16 cellular contexts compared by ENCODE assay signal in genomic region chr15:40976819-40977218, GRCh38. TPM values are rescaled to one million over a fixed set of nuclear protein-coding genes. Genes with fewer than 3 reads are reported as not detected.
DNase-seq lines count a peak whose midpoint lies in the region; ATAC-seq, FAIRE-seq and TF ChIP-seq lines count a peak whose summit lies in the region.
"Had no signal": no experiment of that assay in that cellular context is flagged by ENCODE, and none has a peak within 500 bp of the region (broad histone marks: within the 10 kb centered on the region; RNA-seq: fewer than 3 reads in every experiment).

No MANE protein-coding gene starts in this region.

- no peak for FAIRE-seq in H1 (lab: Jason Lieb, UNC)
- no peak for FAIRE-seq in D721Med (lab: Jason Lieb, UNC)

- no peak for TF ChIP-seq POLR2A in H1 (IDR thresholded peaks at IDR 0.05; ENCODE audit: control extremely low read depth in 1 of 2, low read depth in 2 of 2, low read length in 2 of 2)

- no peaks in the 10 kb centered on the region; the same call in 1 of the 2 replicates for H3K79me1 ChIP-seq in H1 (ENCODE audit: low read depth, low read length)

- peaks cover 51% of the 10 kb centered on the region for H3K36me3 ChIP-seq in CD4-positive, CD25-positive, alpha-beta regulatory T cell (ENCODE audit: control insufficient read depth, insufficient read depth, low read length)
- peaks cover 17 to 40% (median 34%) of the 10 kb centered on the region in 4 experiments for H3K36me3 ChIP-seq in H1 (ENCODE audit: control insufficient read depth in 2 of 4, insufficient read depth in 4 of 4, low read length in 3 of 4)

- ATAC-seq in CD4-positive, CD25-positive, alpha-beta regulatory T cell (ENCODE audit: low read depth in 2 of 2), result no peak
- ATAC-seq in stimulated activated effector memory CD8-positive, alpha-beta T cell treated with anti-CD3 and anti-CD28 coated beads, Interleukin-12 subunit alpha, Interleukin-12 subunit beta, amount 100 ng/mL, for 72 hours, result no peak
- ATAC-seq in GM19023 (IDR thresholded peaks at IDR 0.05; ENCODE audit: unreplicated experiment), result no peak
- ATAC-seq: GM23338, Panc1, Right ventricle myocardium inferior had no signal

- TF ChIP-seq EP300 in H1 (IDR thresholded peaks at IDR 0.05; ENCODE audit: borderline replicate concordance in 1 of 2, low read depth in 2 of 2, low read length in 2 of 2), result no peak

- H2BK120ac ChIP-seq in H1 (replicated peaks; ENCODE audit: low read depth, low read length), result no peak overlapping the region

- WGBS in H1 (ENCODE audit: extremely low coverage in 1 of 2, insufficient coverage in 1 of 2, insufficient read length in 1 of 2, insufficient replicate concordance in 2 of 2, low coverage in 1 of 2, low lambda C conversion rate in 2 of 2, missing lambda C conversion rate in 1 of 2), 2 experiments, result 94% methylated on average over 7 of the region's 7 CpGs; no CpG with 5 or more reads in 1 of the 2 experiments

- no peaks in the 10 kb centered on the region; the same call in 1 of the 2 replicates for H3K23me2 ChIP-seq in H1 (ENCODE audit: low read depth, low read length)

- TF ChIP-seq RAD21 in H1 (IDR thresholded peaks at IDR 0.05 in 1 of 2, conservative IDR thresholded peaks at IDR 0.05 in 1 of 2; ENCODE audit: low read depth in 2 of 2, low read length in 2 of 2), result no peak

- H3K27ac Mint-ChIP-seq in CD4-positive, CD25-positive, alpha-beta regulatory T cell, result peak overlapping the region in 2 of 3 donors; percentile 60 to 65
- H3K27ac Mint-ChIP-seq in HFFc6, result peak overlapping the region; percentile 22; the same call in 1 of the 2 replicates
- peak overlapping the region; percentile 66 for H3K27ac Mint-ChIP-seq in stimulated activated effector memory CD8-positive, alpha-beta T cell treated with anti-CD3 and anti-CD28 coated beads, Interleukin-12 subunit alpha, Interleukin-12 subunit beta, amount 100 ng/mL, for 72 hours

- POLR2A ChIA-PET in H1 (lab: Charles Lee; ENCODE audit: partially characterized antibody), result interaction anchor here (1.3 to 2.8 kb wide), 5 partner anchors 15 to 28 kb away, joined by 4 to 20 read pairs (median 11); partner anchors contain the start of gene CHAC1

- H3K4me1 ChIP-seq in CD4-positive, CD25-positive, alpha-beta regulatory T cell (ENCODE audit: control insufficient read depth, insufficient read depth, low read length, poor library complexity, severe bottlenecking), result no peaks in the 10 kb centered on the region
- peaks cover 0 to 2% (median 0%) of the 10 kb centered on the region in 4 experiments; a peak in 1 of 7 replicates for H3K4me1 ChIP-seq in H1 (replicated peaks in 1 of 4; ENCODE audit: control insufficient read depth in 3 of 4, insufficient read depth in 4 of 4, low read length in 3 of 4)

- no peaks in the 10 kb centered on the region for H3K27me3 Mint-ChIP-seq in CD4-positive, CD25-positive, alpha-beta regulatory T cell
- peaks cover 4% of the 10 kb centered on the region; the same call in 1 of the 2 replicates for H3K27me3 Mint-ChIP-seq in HFFc6 (ENCODE audit: insufficient read depth)

- no peak overlapping the region for H2AK5ac ChIP-seq in H1 (ENCODE audit: low read depth, low read length)

- H2AFZ ChIP-seq in H1 (ENCODE audit: low read length), result no peak overlapping the region
- H2AFZ ChIP-seq: GM23338 had no signal

- no peak for DNase-seq in CD4-positive, CD25-positive, alpha-beta regulatory T cell
- DNase-seq in HFFc6 (no peak), H1 (ENCODE audit: low read depth in 1 of 2, low spot score in 2 of 2) (no peak), SIG-M5 (lab: John Stamatoyannopoulos, UW) (no peak), D721Med (ENCODE audit: insufficient read length, low spot score) (no peak)
- no peak for DNase-seq in stimulated activated effector memory CD8-positive, alpha-beta T cell treated with anti-CD3 and anti-CD28 coated beads, Interleukin-12 subunit alpha, Interleukin-12 subunit beta, amount 100 ng/mL, for 72 hours (ENCODE audit: low spot score in 2 of 2)
- DNase-seq: DMS 273 treated with DMSO at 0.1 percent for 48 hours, Karpas-422, NCI-H1417, NCI-H2029, NCI-H510A, NCI-H82 had no signal

- H2BK15ac ChIP-seq in H1 (ENCODE audit: low read length), result no peak overlapping the region

- TF ChIP-seq CTCF in HFFc6 (IDR thresholded peaks at IDR 0.05), result no peak
- TF ChIP-seq CTCF in H1 (IDR thresholded peaks at IDR 0.05; ENCODE audit: control extremely low read depth in 1 of 3, insufficient read depth in 1 of 3, low read depth in 1 of 3, low read length in 3 of 3), result no peak
- no peak for TF ChIP-seq CTCF in D721Med (IDR thresholded peaks at IDR 0.05; ENCODE audit: insufficient read depth, missing control alignments)

- H3K4me2 ChIP-seq in H1 (ENCODE audit: insufficient read depth in 1 of 2, low read depth in 2 of 2, low read length in 2 of 2), result no peak overlapping the region
- H3K4me2 ChIP-seq: GM23338 had no signal

- no peak overlapping the region for H3K14ac ChIP-seq in H1 (ENCODE audit: insufficient read length)

- no peak overlapping the region for H3K27ac ChIP-seq in CD4-positive, CD25-positive, alpha-beta regulatory T cell (ENCODE audit: insufficient read depth, low read length, poor library complexity, severe bottlenecking)
- H3K27ac ChIP-seq in H1 (ENCODE audit: low read depth, low read length), result no peak overlapping the region

- H4K5ac ChIP-seq in H1 (ENCODE audit: insufficient read length, low read depth, low read length), result no peak overlapping the region

- CTCF ChIA-PET in H1 (lab: Charles Lee; ENCODE audit: partially characterized antibody), result interaction anchor here (1.0 to 4.4 kb wide), 8 partner anchors 13 to 237 kb away, joined by 3 to 31 read pairs (median 8); partner anchors contain the start of gene CHAC1

- H2BK5ac ChIP-seq in H1 (ENCODE audit: low read depth, low read length), result no peak overlapping the region

- no peaks in the 10 kb centered on the region for H3K4me1 Mint-ChIP-seq in CD4-positive, CD25-positive, alpha-beta regulatory T cell
- H3K4me1 Mint-ChIP-seq in HFFc6 (ENCODE audit: low read depth), result peaks cover 48% of the 10 kb centered on the region
- peaks cover 3% of the 10 kb centered on the region for H3K4me1 Mint-ChIP-seq in stimulated activated effector memory CD8-positive, alpha-beta T cell treated with anti-CD3 and anti-CD28 coated beads, Interleukin-12 subunit alpha, Interleukin-12 subunit beta, amount 100 ng/mL, for 72 hours

- H3K23ac ChIP-seq in H1 (ENCODE audit: insufficient read length), result no peak overlapping the region

- no peak overlapping the region for H3K4me3 Mint-ChIP-seq in CD4-positive, CD25-positive, alpha-beta regulatory T cell
- H3K4me3 Mint-ChIP-seq in HFFc6, result no peak overlapping the region
- no peak overlapping the region for H3K4me3 Mint-ChIP-seq in stimulated activated effector memory CD8-positive, alpha-beta T cell treated with anti-CD3 and anti-CD28 coated beads, Interleukin-12 subunit alpha, Interleukin-12 subunit beta, amount 100 ng/mL, for 72 hours
- H3K4me3 Mint-ChIP-seq: GM23338 had no signal

- no peak overlapping the region for H3K4ac ChIP-seq in H1 (replicated peaks; ENCODE audit: insufficient read length, low read depth, low read length)

- H3K9ac ChIP-seq in H1 (replicated peaks in 1 of 4; ENCODE audit: extremely low read depth in 1 of 4, low read depth in 3 of 4, low read length in 3 of 4), result no peak overlapping the region

- no peak overlapping the region for H3K4me3 ChIP-seq in CD4-positive, CD25-positive, alpha-beta regulatory T cell (ENCODE audit: low read depth, low read length)
- no peak overlapping the region for H3K4me3 ChIP-seq in H1 (ENCODE audit: extremely low read depth in 1 of 4, insufficient read depth in 2 of 4, low read depth in 3 of 4, low read length in 4 of 4)
- H3K4me3 ChIP-seq: GM23338 had no signal

- no peaks in the 10 kb centered on the region for H3K79me2 ChIP-seq in H1 (ENCODE audit: control insufficient read depth in 1 of 2, insufficient read depth in 2 of 2, low read length in 2 of 2)

- no peak overlapping the region for H3K56ac ChIP-seq in H1 (replicated peaks; ENCODE audit: insufficient read length, low read depth, low read length)

- peak overlapping the region; percentile 20; the same call in 1 of the 2 replicates for H4K8ac ChIP-seq in H1 (ENCODE audit: extremely low read depth, insufficient read depth, low read length)

- no peaks in the 10 kb centered on the region for H3K27me3 ChIP-seq in CD4-positive, CD25-positive, alpha-beta regulatory T cell (ENCODE audit: control insufficient read depth, insufficient read depth, low read length)
- H3K27me3 ChIP-seq in H1 (replicated peaks in 1 of 4; ENCODE audit: control insufficient read depth in 3 of 4, extremely low read depth in 1 of 4, insufficient read depth in 3 of 4, low read length in 3 of 4), result no peaks in the 10 kb centered on the region

- no peak overlapping the region for H2BK20ac ChIP-seq in H1 (ENCODE audit: low read length)

- H3K9me3 ChIP-seq in CD4-positive, CD25-positive, alpha-beta regulatory T cell (ENCODE audit: control insufficient read depth in 2 of 2, low read length in 2 of 2), result no peaks in the 10 kb centered on the region
- no peaks in the 10 kb centered on the region for H3K9me3 ChIP-seq in H1 (ENCODE audit: insufficient read depth in 2 of 2, low read depth in 1 of 2, low read length in 1 of 2)

- no peak overlapping the region for H3K18ac ChIP-seq in H1 (ENCODE audit: extremely low read depth, low read length)

- peaks cover 42% of the 10 kb centered on the region for H3K36me3 Mint-ChIP-seq in CD4-positive, CD25-positive, alpha-beta regulatory T cell
- peaks cover 44% of the 10 kb centered on the region for H3K36me3 Mint-ChIP-seq in HFFc6 (ENCODE audit: low read depth)
- H3K36me3 Mint-ChIP-seq in stimulated activated effector memory CD8-positive, alpha-beta T cell treated with anti-CD3 and anti-CD28 coated beads, Interleukin-12 subunit alpha, Interleukin-12 subunit beta, amount 100 ng/mL, for 72 hours, result peaks cover 57% of the 10 kb centered on the region

- no peak overlapping the region for H2BK12ac ChIP-seq in H1 (ENCODE audit: low read depth, low read length)

- H4K91ac ChIP-seq in H1 (replicated peaks; ENCODE audit: insufficient read length, low read length), result no peak overlapping the region

- no peaks in the 10 kb centered on the region for H3K9me3 Mint-ChIP-seq in CD4-positive, CD25-positive, alpha-beta regulatory T cell
- no peaks in the 10 kb centered on the region for H3K9me3 Mint-ChIP-seq in HFFc6
- H3K9me3 Mint-ChIP-seq in stimulated activated effector memory CD8-positive, alpha-beta T cell treated with anti-CD3 and anti-CD28 coated beads, Interleukin-12 subunit alpha, Interleukin-12 subunit beta, amount 100 ng/mL, for 72 hours, result no peaks in the 10 kb centered on the region
- H3K9me3 Mint-ChIP-seq: GM23338 had no signal

- H4K20me1 ChIP-seq in H1 (replicated peaks in 1 of 2; ENCODE audit: control insufficient read depth in 1 of 2, insufficient read depth in 2 of 2, low read length in 2 of 2), result peaks cover 0 to 3% of the 10 kb centered on the region in 2 experiments

RNA-seq across cellular contexts. Expression of gene CHAC1, which starts 23.5 kb away (rescaled TPM):
- total RNA-seq in CD4-positive, CD25-positive, alpha-beta regulatory T cell, result 0.64 TPM
- under 1 TPM in 2 of 4 donors, not detected in 2; 0.26 to 0.45 TPM for polyA plus RNA-seq in CD4-positive, CD25-positive, alpha-beta regulatory T cell
- total RNA-seq in HFFc6 (2021; fragmentation: NEBNext Ultra II Directional; extraction: Animal tissue kit (Norgen Biotek cat#: 25700)), result 10 to 100 TPM; 20.8 to 26.0 (median 24.2) TPM
- total RNA-seq in H1 (2021; fragmentation: NEBNext Ultra II Directional; extraction: Animal tissue kit (Norgen Biotek cat#: 25700)), result 28.7 and 34.3 TPM in 2 replicates
- polyA plus RNA-seq in H1 (2011; rRNA removed), result 159 and 215 TPM in 2 replicates
- polyA plus RNA-seq in H1 (2011; cell fraction: cytosol; rRNA removed), result 112 TPM
- 104 TPM for polyA plus RNA-seq in H1 (2011; cell fraction: nucleus; rRNA removed)
- polyA plus RNA-seq in H1 (2012, experiment 1 of 2), result 33.4 to 49.1 TPM (median 43.9 TPM) in 4 replicates
- polyA plus RNA-seq in H1 (2012, experiment 2 of 2), result 56.2 TPM
- 17.9 TPM for polyA plus RNA-seq in H1 (2013, experiment 1 of 2)
- polyA plus RNA-seq in H1 (2013, experiment 2 of 2), result 16.9 TPM
- polyA minus RNA-seq in H1 (2011; rRNA and poly(A)+ RNA removed), result 55.7 and 84.0 TPM in 2 replicates
- polyA minus RNA-seq in H1 (2011; cell fraction: cytosol; rRNA and poly(A)+ RNA removed), result 89.2 TPM
- polyA minus RNA-seq in H1 (2011; cell fraction: nucleus; rRNA and poly(A)+ RNA removed), result 65.8 TPM

RNA-seq across cellular contexts. Expression of gene DLL4, which starts 47.7 kb away (rescaled TPM):
- total RNA-seq in CD4-positive, CD25-positive, alpha-beta regulatory T cell, result not detected
- not detected for polyA plus RNA-seq in CD4-positive, CD25-positive, alpha-beta regulatory T cell
- under 1 TPM in 2 of 6 experiments, not detected in 4; 0.05 to 0.11 TPM for total RNA-seq in HFFc6 (2021; fragmentation: NEBNext Ultra II Directional; extraction: Animal tissue kit (Norgen Biotek cat#: 25700))
- total RNA-seq in H1 (2021; fragmentation: NEBNext Ultra II Directional; extraction: Animal tissue kit (Norgen Biotek cat#: 25700)), result 0.48 and 0.60 TPM in 2 replicates
- polyA plus RNA-seq in H1 (2011; rRNA removed), result 0.22 and 0.23 TPM in 2 replicates
- 0.21 TPM for polyA plus RNA-seq in H1 (2011; cell fraction: cytosol; rRNA removed)
- polyA plus RNA-seq in H1 (2011; cell fraction: nucleus; rRNA removed), result 1.0 TPM
- 0.12 to 0.18 TPM (median 0.17 TPM) in 3 of 4 replicates, not detected in the other for polyA plus RNA-seq in H1 (2012, experiment 1 of 2)
- 0.16 TPM for polyA plus RNA-seq in H1 (2012, experiment 2 of 2)
- polyA plus RNA-seq in H1 (2013, experiment 1 of 2), result 0.20 TPM
- 0.20 TPM for polyA plus RNA-seq in H1 (2013, experiment 2 of 2)
- 0.27 and 0.85 TPM in 2 replicates for polyA minus RNA-seq in H1 (2011; rRNA and poly(A)+ RNA removed)
- polyA minus RNA-seq in H1 (2011; cell fraction: cytosol; rRNA and poly(A)+ RNA removed), result not detected
- polyA minus RNA-seq in H1 (2011; cell fraction: nucleus; rRNA and poly(A)+ RNA removed), result 2.5 TPM

Comparison
In these comparisons a context has a peak if more than half of its experiments do, and no peak if none do; other contexts are left out.
1. RNA of gene CHAC1, which starts 23.5 kb away (total RNA-seq): 28.7 to 34.3 TPM in H1 and 20.8 to 26.0 TPM in HFFc6; 0.64 TPM in CD4-positive, CD25-positive, alpha-beta regulatory T cell (single experiment); every median in the first group is over 10 times any median in the second.
2. Peak in every context shown above with its lines, with median percentiles within 50 percentile points of each other: H3K27ac Mint-ChIP-seq.